ENCODE assay signal across 25 cellular contexts in genomic region chr20:1908191-1908590, GRCh38. TPM values are rescaled to one million over a fixed set of nuclear protein-coding genes. Genes with fewer than 3 reads are reported as not detected.
"Had no signal": no experiment of that assay in that cellular context is flagged by ENCODE, and none has a peak within 500 bp of the region (broad histone marks: within the 10 kb centered on the region; RNA-seq: fewer than 3 reads in every experiment).

No MANE protein-coding gene starts in this region.

- H3K27me3 ChIP-seq: esophagus squamous epithelium, gastrocnemius medialis, upper lobe of left lung had no signal

- H3K27ac Mint-ChIP-seq: activated CD4-positive, alpha-beta memory T cell treated with anti-CD3 and anti-CD28 coated beads, Interleukin-2, amount 10 ng/mL, durations not matched to agents 7 days and 5 days; activated CD4-positive, alpha-beta T cell treated with anti-CD3 and anti-CD28 coated beads, Interleukin-2, amount 10 ng/mL, durations not matched to agents 24 days and 14 days; activated CD8-positive, alpha-beta memory T cell treated with anti-CD3 and anti-CD28 coated beads, Interleukin-2, amount 10 ng/mL, durations not matched to agents 7 days and 5 days; activated naive CD4-positive, alpha-beta T cell treated with anti-CD3 and anti-CD28 coated beads, Interleukin-2, amount 50 U/mL, for 24 hours; T-cell; T-helper 2 cell treated with Interferon-gamma antibody and Interleukin-4, amounts not matched to agents 5 μg/mL and 100 μg/mL, for 36 hours had no signal

- DNase-seq: activated CD4-positive, alpha-beta memory T cell treated with anti-CD3 and anti-CD28 coated beads, Interleukin-2, amount 10 ng/mL, durations not matched to agents 7 days and 5 days; activated CD4-positive, alpha-beta T cell treated with anti-CD3 and anti-CD28 coated beads, Interleukin-2, amount 10 ng/mL, durations not matched to agents 24 days and 14 days; activated CD8-positive, alpha-beta memory T cell treated with anti-CD3 and anti-CD28 coated beads, Interleukin-2, amount 10 ng/mL, durations not matched to agents 7 days and 5 days; activated gamma-delta T cell; activated T-cell treated with anti-CD3 and anti-CD28 coated beads for 4 hours; aorta; central memory CD4-positive, alpha-beta T cell; esophagus squamous epithelium; gastrocnemius medialis; hippocampal formation; left lung; naive B cell; stimulated activated CD4-positive, alpha-beta T cell treated with anti-CD3 and anti-CD28 coated beads, Interleukin-1b, Interleukin-23, amount 100 ng/mL, for 48 hours; T-cell; upper lobe of left lung had no signal

- H3K36me3 Mint-ChIP-seq: activated CD8-positive, alpha-beta memory T cell treated with anti-CD3 and anti-CD28 coated beads, Interleukin-2, amount 10 ng/mL, durations not matched to agents 7 days and 5 days; activated naive CD4-positive, alpha-beta T cell treated with anti-CD3 and anti-CD28 coated beads, Interleukin-2, amount 50 U/mL, for 24 hours; naive B cell; T-cell had no signal

- H3K36me3 ChIP-seq: gastrocnemius medialis, prostate gland had no signal

- H3K4me1 Mint-ChIP-seq: activated naive CD4-positive, alpha-beta T cell treated with anti-CD3 and anti-CD28 coated beads, Interleukin-2, amount 50 U/mL, for 24 hours; neural crest cell; T-cell had no signal

- H3K4me1 ChIP-seq: gastrocnemius medialis, prostate gland had no signal

- ATAC-seq: activated CD4-positive, CD25-positive, alpha-beta regulatory T cell treated with anti-CD3 and anti-CD28 coated beads, Interleukin-2, amount 50 U/mL, for 24 hours; activated CD8-positive, alpha-beta memory T cell treated with anti-CD3 and anti-CD28 coated beads, Interleukin-2, amount 10 ng/mL, durations not matched to agents 7 days and 5 days; T-cell had no signal

- H3K9me3 Mint-ChIP-seq: activated CD4-positive, alpha-beta memory T cell treated with anti-CD3 and anti-CD28 coated beads, Interleukin-2, amount 10 ng/mL, durations not matched to agents 7 days and 5 days; activated CD4-positive, alpha-beta T cell treated with anti-CD3 and anti-CD28 coated beads, Interleukin-2, amount 10 ng/mL, durations not matched to agents 24 days and 14 days; activated naive CD4-positive, alpha-beta T cell treated with anti-CD3 and anti-CD28 coated beads, Interleukin-2, amount 50 U/mL, for 24 hours; brain; naive B cell; neural crest cell; T-cell; T-helper 2 cell treated with Interferon-gamma antibody and Interleukin-4, amounts not matched to agents 5 μg/mL and 100 μg/mL, for 36 hours had no signal

- H3K27ac ChIP-seq: esophagus squamous epithelium, gastrocnemius medialis, left lung, prostate gland, skin epidermis, thoracic aorta, upper lobe of left lung, VCaP had no signal

- H3K4me3 Mint-ChIP-seq: activated CD4-positive, alpha-beta memory T cell treated with anti-CD3 and anti-CD28 coated beads, Interleukin-2, amount 10 ng/mL, durations not matched to agents 7 days and 5 days; activated CD4-positive, alpha-beta T cell treated with anti-CD3 and anti-CD28 coated beads, Interleukin-2, amount 10 ng/mL, durations not matched to agents 24 days and 14 days; activated CD8-positive, alpha-beta memory T cell treated with anti-CD3 and anti-CD28 coated beads, Interleukin-2, amount 10 ng/mL, durations not matched to agents 7 days and 5 days; activated naive CD4-positive, alpha-beta T cell treated with anti-CD3 and anti-CD28 coated beads, Interleukin-2, amount 50 U/mL, for 24 hours; brain; naive B cell; neural crest cell; T-cell; T-helper 2 cell treated with Interferon-gamma antibody and Interleukin-4, amounts not matched to agents 5 μg/mL and 100 μg/mL, for 36 hours had no signal

- H3K4me3 ChIP-seq: esophagus squamous epithelium, gastrocnemius medialis, left lung, lung, prostate gland, skin epidermis, thoracic aorta, upper lobe of left lung had no signal

- H3K9me3 ChIP-seq: esophagus squamous epithelium, gastrocnemius medialis, left lung, prostate gland, thoracic aorta, upper lobe of left lung had no signal

RNA-seq across cellular contexts. Expression of gene SIRPA, which starts 13.0 kb away (rescaled TPM):
- total RNA-seq: activated CD4-positive, alpha-beta memory T cell treated with anti-CD3 and anti-CD28 coated beads, Interleukin-2, amount 10 ng/mL, durations not matched to agents 7 days and 5 days; activated CD8-positive, alpha-beta memory T cell treated with anti-CD3 and anti-CD28 coated beads, Interleukin-2, amount 10 ng/mL, durations not matched to agents 7 days and 5 days had no signal
